18 cellular contexts compared by ENCODE assay signal in the genomic region with DNA sequence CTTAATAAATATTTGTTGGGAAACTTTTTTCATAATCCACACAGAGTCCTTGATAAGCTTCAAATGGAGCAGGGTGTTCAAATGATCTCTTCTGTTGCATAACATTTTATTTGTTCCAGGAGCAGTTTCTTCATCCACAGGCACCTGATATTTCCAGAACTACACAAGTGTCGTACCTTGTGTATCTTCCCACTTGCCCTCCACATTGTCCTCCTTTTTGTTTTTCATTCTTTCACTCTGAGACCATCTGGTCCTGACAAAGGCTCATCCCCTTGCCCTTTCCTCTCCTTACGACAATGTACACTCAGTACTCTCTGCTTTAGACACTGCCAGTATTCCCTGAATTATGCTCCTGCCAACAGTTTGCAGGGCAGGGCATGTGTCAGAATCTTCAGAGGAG.
"Had no signal": no experiment of that assay in that cellular context is flagged by ENCODE, and none has a peak within 500 bp of the region (broad histone marks: within the 10 kb centered on the region; RNA-seq: fewer than 3 reads in every experiment).

No MANE protein-coding gene starts in this region.

- H3K9me3 ChIP-seq: pancreas, stomach, suprapubic skin, thyroid gland had no signal

- H3K9me3 Mint-ChIP-seq: natural killer cell treated with Interleukin-12 subunit alpha and Interleukin-12 subunit beta and Interleukin-15 and Interleukin-18, amount 100 ng/mL, for 72 hours; neural progenitor cell had no signal

- H3K36me3 Mint-ChIP-seq: natural killer cell treated with Interleukin-12 subunit alpha and Interleukin-12 subunit beta and Interleukin-15 and Interleukin-18, amount 100 ng/mL, for 72 hours; neural progenitor cell had no signal

- H3K27me3 ChIP-seq: hepatocyte, neural progenitor cell, pancreas, stomach, suprapubic skin, thyroid gland had no signal

- H3K4me3 Mint-ChIP-seq: natural killer cell treated with Interleukin-12 subunit alpha and Interleukin-12 subunit beta and Interleukin-15 and Interleukin-18, amount 100 ng/mL, for 72 hours; neural progenitor cell had no signal

- H3K27ac Mint-ChIP-seq: natural killer cell treated with Interleukin-12 subunit alpha and Interleukin-12 subunit beta and Interleukin-15 and Interleukin-18, amount 100 ng/mL, for 72 hours; neural progenitor cell; progenitor cell of endocrine pancreas had no signal

- H3K36me3 ChIP-seq: neural progenitor cell, pancreas, stomach, suprapubic skin, thyroid gland had no signal

- ATAC-seq: left colon; natural killer cell treated with Interleukin-12 subunit alpha and Interleukin-12 subunit beta and Interleukin-15 and Interleukin-18, amount 100 ng/mL, for 72 hours; sciatic nerve had no signal

- DNase-seq: effector memory CD4-positive, alpha-beta T cell; foreskin fibroblast; head of caudate nucleus; left colon; mammary epithelial cell; nucleus accumbens; pancreas; small intestine; stimulated activated CD4-positive, alpha-beta T cell treated with anti-CD3 and anti-CD28 coated beads, Interleukin-12 subunit alpha, Interleukin-12 subunit beta, amount 100 ng/mL, for 4 hours; stimulated activated naive CD4-positive, alpha-beta T cell; stomach; thyroid gland had no signal

- H3K27ac ChIP-seq: hepatocyte, neural progenitor cell, pancreas, stomach, suprapubic skin, thyroid gland had no signal

- H3K4me3 ChIP-seq: hepatocyte, neural progenitor cell, pancreas, stomach, suprapubic skin, thyroid gland had no signal
